13 cellular contexts compared by ENCODE assay signal in the genomic region with DNA sequence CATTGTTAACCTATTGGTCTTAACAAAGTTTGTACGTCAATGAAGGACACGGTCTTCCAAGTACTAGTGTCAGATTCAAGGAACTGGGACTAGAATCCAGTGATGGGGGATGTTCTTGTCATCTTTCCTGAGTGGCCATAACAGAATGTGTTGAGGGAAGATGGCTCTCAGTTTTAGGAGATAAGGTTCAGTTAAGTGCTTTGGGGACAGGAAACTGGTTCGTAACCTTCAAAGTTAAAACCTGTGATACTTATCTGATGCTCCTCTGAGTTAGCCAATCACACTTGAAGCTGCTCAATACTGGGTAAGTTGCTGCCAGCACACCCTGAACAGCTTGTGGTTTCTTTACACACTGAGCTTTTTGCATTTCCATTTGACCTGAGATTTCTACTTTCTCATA.
DNase-seq lines count a peak whose midpoint lies in the region; ATAC-seq and TF ChIP-seq lines count a peak whose summit lies in the region.
"Had no signal": no experiment of that assay in that cellular context is flagged by ENCODE, and none has a peak within 500 bp of the region (broad histone marks: within the 10 kb centered on the region; RNA-seq: fewer than 3 reads in every experiment).

No MANE protein-coding gene starts in this region.

- peaks cover 76% of the 10 kb centered on the region for H3K36me3 Mint-ChIP-seq in activated CD8-positive, alpha-beta T cell treated with anti-CD3 and anti-CD28 coated beads for 36 hours (ENCODE audit: low read depth)

- peak overlapping the region; percentile 68 for H3K4me3 Mint-ChIP-seq in activated CD8-positive, alpha-beta T cell treated with anti-CD3 and anti-CD28 coated beads for 36 hours
- H3K4me3 Mint-ChIP-seq: neural crest cell had no signal

- DNase-seq in CD1c-positive myeloid dendritic cell (ENCODE audit: extremely low spot score) (peak; percentile 49), left lobe of liver (ENCODE audit: low spot score) (no peak), 8988T (no peak), AG08395 (ENCODE audit: low spot score) (no peak), MV-4-11 (lab: John Stamatoyannopoulos, UW) (no peak)
- peak; percentile 65 for DNase-seq in activated CD8-positive, alpha-beta T cell treated with anti-CD3 and anti-CD28 coated beads for 36 hours
- DNase-seq: BE2C; effector CD8-positive, alpha-beta T cell; kidney glomerular epithelial cell had no signal

- peak overlapping the region; percentile 98 for H3K27ac Mint-ChIP-seq in activated CD8-positive, alpha-beta T cell treated with anti-CD3 and anti-CD28 coated beads for 36 hours

- H3K9me3 Mint-ChIP-seq in activated CD8-positive, alpha-beta T cell treated with anti-CD3 and anti-CD28 coated beads for 36 hours = no peaks in the 10 kb centered on the region
- H3K9me3 Mint-ChIP-seq: neural crest cell had no signal

- peaks cover 92% of the 10 kb centered on the region for H3K4me1 Mint-ChIP-seq in activated CD8-positive, alpha-beta T cell treated with anti-CD3 and anti-CD28 coated beads for 36 hours (ENCODE audit: low read depth)

- intact Hi-C loops in activated CD8-positive, alpha-beta T cell treated with anti-CD3 and anti-CD28 coated beads for 36 hours (cut with micrococcal nuclease) = loop anchor here (5.0 kb wide), 1 partner anchor 682 kb away; no protein-coding TSS in a partner anchor

- no peak for TF ChIP-seq CTCF in activated CD8-positive, alpha-beta T cell treated with anti-CD3 and anti-CD28 coated beads for 36 hours (IDR thresholded peaks at IDR 0.05)

- ATAC-seq in HG02588 (IDR thresholded peaks at IDR 0.05; ENCODE audit: unreplicated experiment) = peak; percentile 46
- peak; percentile 93 for ATAC-seq in activated CD8-positive, alpha-beta T cell treated with anti-CD3 and anti-CD28 coated beads for 36 hours
- ATAC-seq in left lobe of liver = peak; percentile 12
- ATAC-seq in HG02981 (IDR thresholded peaks at IDR 0.05; ENCODE audit: unreplicated experiment) = no peak
- ATAC-seq: Panc1 had no signal

- no peaks in the 10 kb centered on the region for H3K27me3 Mint-ChIP-seq in activated CD8-positive, alpha-beta T cell treated with anti-CD3 and anti-CD28 coated beads for 36 hours

- POLR2A ChIA-PET in activated CD8-positive, alpha-beta T cell treated with anti-CD3 and anti-CD28 coated beads for 36 hours (lab: Charles Lee) = interaction anchor here (0.8 to 2.4 kb wide), 3 partner anchors 13 to 64 kb away, joined by 3 to 11 read pairs (median 4); partner anchors contain the start of gene PIK3R1

- CTCF ChIA-PET in activated CD8-positive, alpha-beta T cell treated with anti-CD3 and anti-CD28 coated beads for 36 hours (lab: Charles Lee) = interaction anchor here (0.9 to 2.1 kb wide), 8 partner anchors 9 to 182 kb away, joined by 3 to 11 read pairs (median 4); no protein-coding TSS in a partner anchor

Comparison
In these comparisons a context has a peak if more than half of its experiments do, and no peak if none do; other contexts are left out.
1. DNase-seq: peak in CD1c-positive myeloid dendritic cell (single experiment) and activated CD8-positive, alpha-beta T cell treated with anti-CD3 and anti-CD28 coated beads for 36 hours (single experiment); none in left lobe of liver (single experiment), 8988T (single experiment), AG08395 (single experiment) and MV-4-11 (single experiment).